ENCODE assay signal across 2 cellular contexts in the genomic region with DNA sequence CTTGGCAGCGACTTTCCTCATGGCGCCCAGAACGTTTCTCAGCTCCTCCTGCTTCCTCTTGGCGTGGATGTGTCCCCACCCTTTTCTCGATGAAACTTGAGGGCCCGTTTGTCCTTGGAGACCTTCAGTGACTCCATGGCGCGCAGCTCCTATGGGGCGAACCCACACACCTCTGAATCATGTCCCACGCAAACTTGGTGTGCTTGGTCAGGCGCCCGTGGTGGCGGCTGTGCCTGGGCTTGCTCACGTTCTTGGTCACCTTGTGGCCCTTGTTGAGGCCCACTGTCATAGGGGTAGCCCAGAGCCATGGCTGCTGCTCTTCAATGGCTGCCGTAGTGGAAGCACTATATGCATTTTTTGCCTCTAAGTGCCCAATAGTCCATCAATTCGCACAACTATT.
TF ChIP-seq lines count a peak whose summit lies in the region.

No MANE protein-coding gene starts in this region.

TF ChIP-seq in SK-N-SH, 30 proteins besides CTCF, POLR2A, EP300 and RAD21 (continued from another document):
- TF ChIP-seq TEAD4 (IDR thresholded peaks at IDR 0.05; ENCODE audit: borderline replicate concordance, insufficient read depth) (no peak), POLR2AphosphoS5 (IDR thresholded peaks at IDR 0.05; ENCODE audit: low read depth, low read length) (no peak), EZH2phosphoT487 (IDR thresholded peaks at IDR 0.05; ENCODE audit: borderline replicate concordance, low read depth) (no peak), TAF1 (IDR thresholded peaks at IDR 0.05; ENCODE audit: borderline replicate concordance, low read depth, low read length) (no peak), SMC3 (IDR thresholded peaks at IDR 0.05; ENCODE audit: low read depth, low read length) (no peak), GABPA (IDR thresholded peaks at IDR 0.05; ENCODE audit: low read depth) (no peak), CHD2 (IDR thresholded peaks at IDR 0.05; ENCODE audit: low read length, partially characterized antibody) (no peak), YY1 (IDR thresholded peaks at IDR 0.05; ENCODE audit: low read depth) (no peak)
- TF ChIP-seq, protein P1, sequence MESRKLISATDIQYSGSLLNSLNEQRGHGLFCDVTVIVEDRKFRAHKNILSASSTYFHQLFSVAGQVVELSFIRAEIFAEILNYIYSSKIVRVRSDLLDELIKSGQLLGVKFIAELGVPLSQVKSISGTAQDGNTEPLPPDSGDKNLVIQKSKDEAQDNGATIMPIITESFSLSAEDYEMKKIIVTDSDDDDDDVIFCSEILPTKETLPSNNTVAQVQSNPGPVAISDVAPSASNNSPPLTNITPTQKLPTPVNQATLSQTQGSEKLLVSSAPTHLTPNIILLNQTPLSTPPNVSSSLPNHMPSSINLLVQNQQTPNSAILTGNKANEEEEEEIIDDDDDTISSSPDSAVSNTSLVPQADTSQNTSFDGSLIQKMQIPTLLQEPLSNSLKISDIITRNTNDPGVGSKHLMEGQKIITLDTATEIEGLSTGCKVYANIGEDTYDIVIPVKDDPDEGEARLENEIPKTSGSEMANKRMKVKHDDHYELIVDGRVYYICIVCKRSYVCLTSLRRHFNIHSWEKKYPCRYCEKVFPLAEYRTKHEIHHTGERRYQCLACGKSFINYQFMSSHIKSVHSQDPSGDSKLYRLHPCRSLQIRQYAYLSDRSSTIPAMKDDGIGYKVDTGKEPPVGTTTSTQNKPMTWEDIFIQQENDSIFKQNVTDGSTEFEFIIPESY (IDR thresholded peaks at IDR 0.05; ENCODE audit: borderline replicate concordance, low read depth), result no peak
- TF ChIP-seq, protein P2, sequence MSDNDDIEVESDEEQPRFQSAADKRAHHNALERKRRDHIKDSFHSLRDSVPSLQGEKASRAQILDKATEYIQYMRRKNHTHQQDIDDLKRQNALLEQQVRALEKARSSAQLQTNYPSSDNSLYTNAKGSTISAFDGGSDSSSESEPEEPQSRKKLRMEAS (IDR thresholded peaks at IDR 0.05; ENCODE audit: low read depth), result no peak
- TF ChIP-seq, protein P3, sequence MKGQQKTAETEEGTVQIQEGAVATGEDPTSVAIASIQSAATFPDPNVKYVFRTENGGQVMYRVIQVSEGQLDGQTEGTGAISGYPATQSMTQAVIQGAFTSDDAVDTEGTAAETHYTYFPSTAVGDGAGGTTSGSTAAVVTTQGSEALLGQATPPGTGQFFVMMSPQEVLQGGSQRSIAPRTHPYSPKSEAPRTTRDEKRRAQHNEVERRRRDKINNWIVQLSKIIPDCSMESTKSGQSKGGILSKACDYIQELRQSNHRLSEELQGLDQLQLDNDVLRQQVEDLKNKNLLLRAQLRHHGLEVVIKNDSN (IDR thresholded peaks at IDR 0.05; ENCODE audit: borderline replicate concordance, low read depth), result no peak
- TF ChIP-seq, protein P4, sequence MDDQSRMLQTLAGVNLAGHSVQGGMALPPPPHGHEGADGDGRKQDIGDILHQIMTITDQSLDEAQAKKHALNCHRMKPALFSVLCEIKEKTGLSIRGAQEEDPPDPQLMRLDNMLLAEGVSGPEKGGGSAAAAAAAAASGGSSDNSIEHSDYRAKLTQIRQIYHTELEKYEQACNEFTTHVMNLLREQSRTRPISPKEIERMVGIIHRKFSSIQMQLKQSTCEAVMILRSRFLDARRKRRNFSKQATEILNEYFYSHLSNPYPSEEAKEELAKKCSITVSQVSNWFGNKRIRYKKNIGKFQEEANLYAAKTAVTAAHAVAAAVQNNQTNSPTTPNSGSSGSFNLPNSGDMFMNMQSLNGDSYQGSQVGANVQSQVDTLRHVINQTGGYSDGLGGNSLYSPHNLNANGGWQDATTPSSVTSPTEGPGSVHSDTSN (IDR thresholded peaks at IDR 0.05), result no peak

TF ChIP-seq in SK-N-SH treated with all-trans-retinoic acid at 6 μM for 48 hours, 23 proteins besides CTCF, POLR2A, EP300 and RAD21 (continued from another document):
- TF ChIP-seq, protein P5, sequence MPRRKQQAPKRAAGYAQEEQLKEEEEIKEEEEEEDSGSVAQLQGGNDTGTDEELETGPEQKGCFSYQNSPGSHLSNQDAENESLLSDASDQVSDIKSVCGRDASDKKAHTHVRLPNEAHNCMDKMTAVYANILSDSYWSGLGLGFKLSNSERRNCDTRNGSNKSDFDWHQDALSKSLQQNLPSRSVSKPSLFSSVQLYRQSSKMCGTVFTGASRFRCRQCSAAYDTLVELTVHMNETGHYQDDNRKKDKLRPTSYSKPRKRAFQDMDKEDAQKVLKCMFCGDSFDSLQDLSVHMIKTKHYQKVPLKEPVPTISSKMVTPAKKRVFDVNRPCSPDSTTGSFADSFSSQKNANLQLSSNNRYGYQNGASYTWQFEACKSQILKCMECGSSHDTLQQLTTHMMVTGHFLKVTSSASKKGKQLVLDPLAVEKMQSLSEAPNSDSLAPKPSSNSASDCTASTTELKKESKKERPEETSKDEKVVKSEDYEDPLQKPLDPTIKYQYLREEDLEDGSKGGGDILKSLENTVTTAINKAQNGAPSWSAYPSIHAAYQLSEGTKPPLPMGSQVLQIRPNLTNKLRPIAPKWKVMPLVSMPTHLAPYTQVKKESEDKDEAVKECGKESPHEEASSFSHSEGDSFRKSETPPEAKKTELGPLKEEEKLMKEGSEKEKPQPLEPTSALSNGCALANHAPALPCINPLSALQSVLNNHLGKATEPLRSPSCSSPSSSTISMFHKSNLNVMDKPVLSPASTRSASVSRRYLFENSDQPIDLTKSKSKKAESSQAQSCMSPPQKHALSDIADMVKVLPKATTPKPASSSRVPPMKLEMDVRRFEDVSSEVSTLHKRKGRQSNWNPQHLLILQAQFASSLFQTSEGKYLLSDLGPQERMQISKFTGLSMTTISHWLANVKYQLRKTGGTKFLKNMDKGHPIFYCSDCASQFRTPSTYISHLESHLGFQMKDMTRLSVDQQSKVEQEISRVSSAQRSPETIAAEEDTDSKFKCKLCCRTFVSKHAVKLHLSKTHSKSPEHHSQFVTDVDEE (CRISPR knock-in tag; IDR thresholded peaks at IDR 0.05), result no peak
- no peak for TF ChIP-seq TOX (CRISPR knock-in tag; IDR thresholded peaks at IDR 0.05; ENCODE audit: borderline replicate concordance)
- TF ChIP-seq, protein P6, sequence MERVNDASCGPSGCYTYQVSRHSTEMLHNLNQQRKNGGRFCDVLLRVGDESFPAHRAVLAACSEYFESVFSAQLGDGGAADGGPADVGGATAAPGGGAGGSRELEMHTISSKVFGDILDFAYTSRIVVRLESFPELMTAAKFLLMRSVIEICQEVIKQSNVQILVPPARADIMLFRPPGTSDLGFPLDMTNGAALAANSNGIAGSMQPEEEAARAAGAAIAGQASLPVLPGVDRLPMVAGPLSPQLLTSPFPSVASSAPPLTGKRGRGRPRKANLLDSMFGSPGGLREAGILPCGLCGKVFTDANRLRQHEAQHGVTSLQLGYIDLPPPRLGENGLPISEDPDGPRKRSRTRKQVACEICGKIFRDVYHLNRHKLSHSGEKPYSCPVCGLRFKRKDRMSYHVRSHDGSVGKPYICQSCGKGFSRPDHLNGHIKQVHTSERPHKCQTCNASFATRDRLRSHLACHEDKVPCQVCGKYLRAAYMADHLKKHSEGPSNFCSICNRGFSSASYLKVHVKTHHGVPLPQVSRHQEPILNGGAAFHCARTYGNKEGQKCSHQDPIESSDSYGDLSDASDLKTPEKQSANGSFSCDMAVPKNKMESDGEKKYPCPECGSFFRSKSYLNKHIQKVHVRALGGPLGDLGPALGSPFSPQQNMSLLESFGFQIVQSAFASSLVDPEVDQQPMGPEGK (CRISPR knock-in tag; IDR thresholded peaks at IDR 0.05; ENCODE audit: borderline replicate concordance), result no peak
